8 cellular contexts compared by ENCODE assay signal in genomic region chr22:41022470-41023298, GRCh38.
DNase-seq lines count a peak whose midpoint lies in the region; ATAC-seq lines count a peak whose summit lies in the region.

No MANE protein-coding gene starts in this region.

- peak overlapping the region in 1 of 2 experiments; percentile 65 for H3K4ac ChIP-seq in mesenchymal stem cell (ENCODE audit: low read depth in 1 of 2, low read length in 2 of 2)

- peak overlapping the region; percentile 99 for H2BK120ac ChIP-seq in mesenchymal stem cell (ENCODE audit: low read depth, low read length)

- H2BK5ac ChIP-seq in mesenchymal stem cell (ENCODE audit: low read depth, low read length, poor library complexity, severe bottlenecking): peak overlapping the region; percentile 69

- peak overlapping the region in 1 of 2 experiments; percentile 40 for H2BK12ac ChIP-seq in mesenchymal stem cell (ENCODE audit: low read length in 2 of 2)

- no peak overlapping the region for H2AK5ac ChIP-seq in mesenchymal stem cell (ENCODE audit: low read length, severe bottlenecking)

- H3K18ac ChIP-seq in mesenchymal stem cell (ENCODE audit: low read depth in 1 of 2, low read length in 2 of 2): peak overlapping the region; percentile 83 to 90

- H3K27me3 ChIP-seq in endocrine pancreas (ENCODE audit: control insufficient read depth, insufficient read depth, low read length) (no peaks in the 10 kb centered on the region), mesenchymal stem cell (ENCODE audit: control insufficient read depth in 1 of 2, insufficient read depth in 1 of 2, low read length in 2 of 2) (no peaks in the 10 kb centered on the region)

- H3K23ac ChIP-seq in mesenchymal stem cell (ENCODE audit: low read length in 2 of 2): peak overlapping the region in 1 of 2 experiments; percentile 70

- H3K27ac ChIP-seq in mesenchymal stem cell (ENCODE audit: low read length, poor library complexity, severe bottlenecking): peak overlapping the region; percentile 59

- peak; percentile 18 for DNase-seq in A172 (ENCODE audit: low spot score)
- peak; percentile 88 for DNase-seq in NOMO-1 treated with dmso at 0.1 percent for 144 hours (lab: John Stamatoyannopoulos, UW; ENCODE audit: unreplicated experiment)
- peak; percentile 39 for DNase-seq in activated CD8-positive, alpha-beta memory T cell treated with anti-CD3 and anti-CD28 coated beads, Interleukin-2, amount 50 U/mL, for 24 hours (ENCODE audit: extremely low read depth)
- peak; percentile 87 for DNase-seq in mesenchymal stem cell
- DNase-seq in stimulated activated CD4-positive, alpha-beta T cell treated with anti-CD3 and anti-CD28 coated beads, TNF-alpha, amount 100 ng/mL, for 4 hours (ENCODE audit: low read depth in 3 of 3): peak; percentile 57 to 78 (median 73)

- H3K9me3 ChIP-seq in endocrine pancreas (ENCODE audit: control insufficient read depth, low read length): no peaks in the 10 kb centered on the region
- no peaks in the 10 kb centered on the region for H3K9me3 ChIP-seq in mesenchymal stem cell (ENCODE audit: control insufficient read depth, low read length)

- no peak overlapping the region for H3K14ac ChIP-seq in mesenchymal stem cell (ENCODE audit: low read length in 2 of 2)

- H3K9ac ChIP-seq in endocrine pancreas (ENCODE audit: control insufficient read depth, insufficient read depth, low read length): peak overlapping the region; percentile 32
- peak overlapping the region; percentile 90 for H3K9ac ChIP-seq in mesenchymal stem cell (ENCODE audit: low read length)

- peak overlapping the region; percentile 45 for H3K4me3 ChIP-seq in endocrine pancreas (ENCODE audit: control insufficient read depth, insufficient read depth, low read length)
- H3K4me3 ChIP-seq in mesenchymal stem cell (ENCODE audit: insufficient read depth in 1 of 2, low read depth in 1 of 2, low read length in 2 of 2): peak overlapping the region; percentile 71 to 89

- H3K36me3 ChIP-seq in endocrine pancreas (ENCODE audit: control insufficient read depth, insufficient read depth, low read length) (no peaks in the 10 kb centered on the region), mesenchymal stem cell (ENCODE audit: control insufficient read depth in 1 of 2, insufficient read depth in 2 of 2, low read depth in 1 of 2, low read length in 2 of 2) (no peaks in the 10 kb centered on the region)

- peak overlapping the region; percentile 99 for H2BK15ac ChIP-seq in mesenchymal stem cell (ENCODE audit: low read depth, poor library complexity, severe bottlenecking)

- H3K79me1 ChIP-seq in mesenchymal stem cell (replicated peaks; ENCODE audit: low read length, poor library complexity, severe bottlenecking): peaks cover 5% of the 10 kb centered on the region

- 3% methylated on average over 40 of the region's 46 CpGs for WGBS in mesenchymal stem cell

- H2AFZ ChIP-seq in mesenchymal stem cell (ENCODE audit: low read depth, low read length): no peak overlapping the region

- ATAC-seq in GM18861 (IDR thresholded peaks at IDR 0.05; ENCODE audit: unreplicated experiment) (peak; percentile 54), HG03571 (IDR thresholded peaks at IDR 0.05; ENCODE audit: unreplicated experiment) (peak; percentile 49)

- H3K4me1 ChIP-seq in endocrine pancreas (ENCODE audit: control insufficient read depth, insufficient read depth, low read length) (no peaks in the 10 kb centered on the region), mesenchymal stem cell (ENCODE audit: control insufficient read depth, insufficient read depth, low read depth, low read length) (peaks cover 10% of the 10 kb centered on the region)

- H4K91ac ChIP-seq in mesenchymal stem cell (ENCODE audit: low read length): peak overlapping the region; percentile 61

- H4K8ac ChIP-seq in mesenchymal stem cell (ENCODE audit: low read length): peak overlapping the region; percentile 47

- H3K4me2 ChIP-seq in mesenchymal stem cell (ENCODE audit: low read length, poor library complexity, severe bottlenecking): peak overlapping the region; percentile 93

Comparison
In these comparisons a context has a peak if more than half of its experiments do, and no peak if none do; other contexts are left out.
1. Peak in every context shown above with its lines: DNase-seq, ATAC-seq, H3K4me3 ChIP-seq and H3K27ac ChIP-seq.
2. DNase-seq: peak in every context shown above with its lines; median percentile 88 in NOMO-1 treated with dmso at 0.1 percent for 144 hours; 87 in mesenchymal stem cell; 73 in stimulated activated CD4-positive, alpha-beta T cell treated with anti-CD3 and anti-CD28 coated beads, TNF-alpha, amount 100 ng/mL, for 4 hours; 39 in activated CD8-positive, alpha-beta memory T cell treated with anti-CD3 and anti-CD28 coated beads, Interleukin-2, amount 50 U/mL, for 24 hours; 18 in A172.